Comparison of ENCODE assay signal across 24 cellular contexts in the genomic region with DNA sequence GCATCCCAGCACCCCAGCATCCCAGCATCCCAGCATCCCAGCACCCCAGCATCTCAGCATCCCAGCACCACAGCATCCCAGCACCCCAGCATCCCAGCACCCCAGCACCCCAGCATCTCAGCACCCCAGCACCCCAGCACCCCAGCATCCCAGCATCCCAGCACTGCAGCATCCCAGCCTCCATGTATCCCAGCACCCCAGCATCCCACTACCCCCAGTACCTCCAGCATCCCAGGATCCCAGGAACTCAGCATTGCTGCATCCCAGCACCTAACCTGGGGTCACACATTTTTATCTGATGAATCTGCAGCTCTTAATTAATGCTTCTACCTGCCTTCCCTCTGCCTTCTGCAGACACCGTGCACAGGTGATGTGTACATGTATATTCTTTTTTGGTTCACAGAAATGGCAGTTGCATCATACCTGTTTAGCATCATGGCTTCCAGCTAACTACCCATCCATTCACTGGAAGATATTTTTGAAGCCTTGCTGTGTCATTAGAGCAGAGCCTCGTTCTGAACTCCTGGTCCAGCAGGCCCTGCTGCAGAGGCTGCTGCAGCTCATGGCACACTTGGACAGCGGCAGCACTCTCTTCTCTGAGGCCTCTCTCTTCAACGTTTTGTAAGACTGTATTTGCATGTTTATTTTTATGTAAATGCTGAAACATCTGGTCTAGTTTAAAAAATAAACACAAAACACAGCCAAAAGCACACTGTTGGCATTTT. TPM values are rescaled to one million over a fixed set of nuclear protein-coding genes. Genes with fewer than 3 reads are reported as not detected.
"Had no signal": no experiment of that assay in that cellular context is flagged by ENCODE, and none has a peak within 500 bp of the region (broad histone marks: within the 10 kb centered on the region; RNA-seq: fewer than 3 reads in every experiment).

No MANE protein-coding gene starts in this region.

- H3K36me3 Mint-ChIP-seq: memory B cell had no signal

- H3K27ac ChIP-seq: body of pancreas, cardiac muscle cell, thoracic aorta, upper lobe of left lung had no signal

- FAIRE-seq: frontal cortex had no signal

- H3K4me3 ChIP-seq: body of pancreas, cardiac muscle cell, mucosa of descending colon, thoracic aorta, upper lobe of left lung had no signal

- H3K9me3 ChIP-seq: body of pancreas, mucosa of descending colon, thoracic aorta, upper lobe of left lung had no signal

- DNase-seq: activated CD4-positive, alpha-beta memory T cell treated with anti-CD3 and anti-CD28 coated beads, Interleukin-2, amount 10 ng/mL, durations not matched to agents 7 days and 5 days; activated CD4-positive, alpha-beta T cell treated with anti-CD3 and anti-CD28 coated beads, Interleukin-2, amount 10 ng/mL, durations not matched to agents 24 days and 14 days; activated effector memory CD4-positive, alpha-beta T cell treated with Interleukin-2 at 50 U/mL for 16 hours; activated naive CD4-positive, alpha-beta T cell treated with anti-CD3 and anti-CD28 coated beads for 36 hours; activated T-cell treated with anti-CD3 and anti-CD28 coated beads, Interleukin-2, amount 50 U/mL, for 72 hours; body of pancreas; dermis blood vessel endothelial cell; effector CD8-positive, alpha-beta T cell; erythroblast; glutamatergic neuron; hippocampal formation; mucosa of descending colon; nephron progenitor cell; retina; stimulated activated CD4-positive, alpha-beta T cell treated with anti-CD3 and anti-CD28 coated beads, Interleukin-4, amount 100 ng/mL, for 1 hour; stimulated activated naive CD4-positive, alpha-beta T cell; SW 1271; T-helper 17 cell had no signal

- H3K9me3 Mint-ChIP-seq: activated CD4-positive, alpha-beta T cell treated with anti-CD3 and anti-CD28 coated beads, Interleukin-2, amount 10 ng/mL, durations not matched to agents 24 days and 14 days; nephron progenitor cell had no signal

- H3K27ac Mint-ChIP-seq: activated CD4-positive, alpha-beta memory T cell treated with anti-CD3 and anti-CD28 coated beads, Interleukin-2, amount 10 ng/mL, durations not matched to agents 7 days and 5 days; activated CD4-positive, alpha-beta T cell treated with anti-CD3 and anti-CD28 coated beads, Interleukin-2, amount 10 ng/mL, durations not matched to agents 24 days and 14 days; activated naive CD4-positive, alpha-beta T cell treated with anti-CD3 and anti-CD28 coated beads for 36 hours; activated T-cell treated with anti-CD3 and anti-CD28 coated beads, Interleukin-2, amount 50 U/mL, for 72 hours; memory B cell; nephron progenitor cell; progenitor cell of endocrine pancreas; T-helper 17 cell had no signal

- ATAC-seq: activated T-cell treated with anti-CD3 and anti-CD28 coated beads, Interleukin-2, amount 50 U/mL, for 72 hours; body of pancreas; mucosa of descending colon; T-helper 17 cell had no signal

- H3K36me3 ChIP-seq: cardiac muscle cell, thoracic aorta, upper lobe of left lung had no signal

RNA-seq across cellular contexts. Expression of a gene that starts 4.6 kb away (rescaled TPM):
- total RNA-seq: activated CD4-positive, alpha-beta memory T cell treated with anti-CD3 and anti-CD28 coated beads, Interleukin-2, amount 10 ng/mL, durations not matched to agents 7 days and 5 days; activated CD4-positive, alpha-beta T cell treated with anti-CD3 and anti-CD28 coated beads, Interleukin-2, amount 10 ng/mL, durations not matched to agents 24 days and 14 days; activated naive CD4-positive, alpha-beta T cell treated with anti-CD3 and anti-CD28 coated beads for 36 hours; T-helper 17 cell; thoracic aorta had no signal
